21 cellular contexts compared by ENCODE assay signal in genomic region chr11:68149417-68149816, GRCh38. TPM values are rescaled to one million over a fixed set of nuclear protein-coding genes. Genes with fewer than 3 reads are reported as not detected.
DNase-seq lines count a peak whose midpoint lies in the region; ATAC-seq and TF ChIP-seq lines count a peak whose summit lies in the region.
"Had no signal": no experiment of that assay in that cellular context is flagged by ENCODE, and none has a peak within 500 bp of the region (broad histone marks: within the 10 kb centered on the region; RNA-seq: fewer than 3 reads in every experiment).

No MANE protein-coding gene starts in this region.

- H3K4ac ChIP-seq in H9 (ENCODE audit: low read depth, low read length) = no peak overlapping the region

- H4K8ac ChIP-seq in H9 (replicated peaks; ENCODE audit: insufficient read length, low read depth, low read length) = no peak overlapping the region

- CTCF ChIA-PET in Panc1 (lab: Charles Lee) = interaction anchor here (0.6 kb wide), 1 partner anchor 17 kb away, joined by 8 read pairs; no protein-coding TSS in a partner anchor

- no peak overlapping the region for H2BK5ac ChIP-seq in H9 (ENCODE audit: insufficient read length, low read length)

- H3K79me1 ChIP-seq in H9 (ENCODE audit: insufficient read depth, low read depth, low read length, poor library complexity, severe bottlenecking) = no peaks in the 10 kb centered on the region

- H3K27ac Mint-ChIP-seq in neural progenitor cell (peak overlapping the region; percentile 91), H9 (no peak overlapping the region)
- H3K27ac Mint-ChIP-seq: activated CD4-positive, alpha-beta T cell treated with anti-CD3 and anti-CD28 coated beads, Interleukin-2, amount 10 ng/mL, durations not matched to agents 7 days and 5 days; activated naive CD4-positive, alpha-beta T cell treated with anti-CD3 and anti-CD28 coated beads, Interleukin-2, amount 50 U/mL, for 24 hours; CD4-positive, alpha-beta memory T cell; dendritic cell treated with granulocyte-macrophage colony-stimulating factor and Interleukin-4, amounts not matched to agents 40 ng/mL and 50 ng/mL, for 4 days; type B pancreatic cell had no signal

- no peak overlapping the region for H3K56ac ChIP-seq in H9 (ENCODE audit: insufficient read length, low read depth, low read length)

- H2BK15ac ChIP-seq in H9 (ENCODE audit: low read depth, low read length) = no peak overlapping the region

- H2AK5ac ChIP-seq in H9 (ENCODE audit: insufficient read length, low read length) = no peak overlapping the region

- H3K9me3 ChIP-seq in Panc1 (ENCODE audit: control insufficient read depth, insufficient read depth, low read depth, low read length) (no peaks in the 10 kb centered on the region), neural progenitor cell (ENCODE audit: low read depth) (no peaks in the 10 kb centered on the region), H9 (ENCODE audit: control insufficient read depth, low read depth, low read length) (no peaks in the 10 kb centered on the region)

- H3K36me3 Mint-ChIP-seq in neural progenitor cell = peaks cover 3% of the 10 kb centered on the region
- H3K36me3 Mint-ChIP-seq in H9 (ENCODE audit: insufficient read depth in 1 of 3, low read depth in 3 of 3) = no peaks in the 10 kb centered on the region
- H3K36me3 Mint-ChIP-seq: activated naive CD4-positive, alpha-beta T cell treated with anti-CD3 and anti-CD28 coated beads, Interleukin-2, amount 50 U/mL, for 24 hours; CD4-positive, alpha-beta memory T cell; type B pancreatic cell had no signal

- H3K4me3 Mint-ChIP-seq in neural progenitor cell (no peak overlapping the region), H9 (no peak overlapping the region)
- H3K4me3 Mint-ChIP-seq: activated CD4-positive, alpha-beta T cell treated with anti-CD3 and anti-CD28 coated beads, Interleukin-2, amount 10 ng/mL, durations not matched to agents 7 days and 5 days; activated naive CD4-positive, alpha-beta T cell treated with anti-CD3 and anti-CD28 coated beads, Interleukin-2, amount 50 U/mL, for 24 hours; CD4-positive, alpha-beta memory T cell; dendritic cell treated with granulocyte-macrophage colony-stimulating factor and Interleukin-4, amounts not matched to agents 40 ng/mL and 50 ng/mL, for 4 days; IgD-negative memory B cell; type B pancreatic cell had no signal

- H3K9me3 Mint-ChIP-seq in neural progenitor cell (peaks cover 2% of the 10 kb centered on the region), H9 (no peaks in the 10 kb centered on the region)
- H3K9me3 Mint-ChIP-seq: activated CD4-positive, alpha-beta T cell treated with anti-CD3 and anti-CD28 coated beads, Interleukin-2, amount 10 ng/mL, durations not matched to agents 7 days and 5 days; activated naive CD4-positive, alpha-beta T cell treated with anti-CD3 and anti-CD28 coated beads, Interleukin-2, amount 50 U/mL, for 24 hours; CD4-positive, alpha-beta memory T cell; dendritic cell treated with granulocyte-macrophage colony-stimulating factor and Interleukin-4, amounts not matched to agents 40 ng/mL and 50 ng/mL, for 4 days; IgD-negative memory B cell; type B pancreatic cell had no signal

- no peak overlapping the region for H4K91ac ChIP-seq in H9 (ENCODE audit: insufficient read length, low read depth, low read length)

- no CpG with 5 or more reads among the region's 6 CpGs for WGBS in H9 (ENCODE audit: extremely low coverage, insufficient read length, low lambda C conversion rate)

- H3T11ph ChIP-seq in H9 (ENCODE audit: low read length) = no peak overlapping the region

- H3K4me1 Mint-ChIP-seq in neural progenitor cell (peaks cover 28% of the 10 kb centered on the region), H9 (peaks cover 0 to 6% of the 10 kb centered on the region in 2 experiments; a peak in 1 of 4 replicates)
- H3K4me1 Mint-ChIP-seq: activated CD4-positive, alpha-beta T cell treated with anti-CD3 and anti-CD28 coated beads, Interleukin-2, amount 10 ng/mL, durations not matched to agents 7 days and 5 days; IgD-negative memory B cell had no signal

- H3K4me2 ChIP-seq in neural progenitor cell (no peak overlapping the region), H9 (ENCODE audit: insufficient read depth, insufficient read length, low read length) (no peak overlapping the region)

- H4K20me1 ChIP-seq in neural progenitor cell (ENCODE audit: low read depth) (no peaks in the 10 kb centered on the region), H9 (ENCODE audit: control insufficient read depth, insufficient read depth, insufficient read length) (no peaks in the 10 kb centered on the region)

- H2BK12ac ChIP-seq in H9 (ENCODE audit: insufficient read length, low read depth, low read length) = no peak overlapping the region

- H3K27me3 ChIP-seq in Panc1 (ENCODE audit: control insufficient read depth, insufficient read depth, low read length) (no peaks in the 10 kb centered on the region), neural progenitor cell (no peaks in the 10 kb centered on the region), H9 (ENCODE audit: insufficient read depth, low read length) (no peaks in the 10 kb centered on the region)
- H3K27me3 ChIP-seq: cardiac muscle cell had no signal

- H3K79me2 ChIP-seq in neural progenitor cell (ENCODE audit: low read depth) (no peaks in the 10 kb centered on the region), H9 (ENCODE audit: insufficient read depth, low read length) (no peaks in the 10 kb centered on the region)

- in situ Hi-C loops in Panc1 (cut with HindIII; ENCODE audit: low pct_unique_long_range_greater_than_20kb, low sequenced_read_pairs) = no loop called here

- H2AFZ ChIP-seq in neural progenitor cell (replicated peaks) (no peak overlapping the region), H9 (ENCODE audit: low read length) (no peak overlapping the region)

- H3K9ac ChIP-seq in neural progenitor cell (no peak overlapping the region), H9 (ENCODE audit: extremely low read depth, insufficient read length, low read length) (no peak overlapping the region)

- H3K4me3 ChIP-seq in Panc1 (ENCODE audit: low read depth in 2 of 2, low read length in 2 of 2) (no peak overlapping the region), neural progenitor cell (no peak overlapping the region)
- H3K4me3 ChIP-seq: cardiac muscle cell, SK-N-MC had no signal

- no peaks in the 10 kb centered on the region for H3K36me3 ChIP-seq in Panc1 (ENCODE audit: control insufficient read depth, insufficient read depth, low read length)
- no peaks in the 10 kb centered on the region for H3K36me3 ChIP-seq in neural progenitor cell
- H3K36me3 ChIP-seq: cardiac muscle cell had no signal

- no peak overlapping the region for H2BK120ac ChIP-seq in H9 (ENCODE audit: low read depth, low read length, poor library complexity, severe bottlenecking)

- peaks cover 59% of the 10 kb centered on the region for H3K4me1 ChIP-seq in Panc1 (ENCODE audit: control insufficient read depth, insufficient read depth, low read length)
- H3K4me1 ChIP-seq in neural progenitor cell = no peaks in the 10 kb centered on the region
- no peaks in the 10 kb centered on the region for H3K4me1 ChIP-seq in H9 (ENCODE audit: insufficient read depth, low read length)

- TF ChIP-seq CTCF in Panc1 (IDR thresholded peaks at IDR 0.05) (no peak), neural progenitor cell (IDR thresholded peaks at IDR 0.05) (no peak), H9 (conservative IDR thresholded peaks at IDR 0.05) (no peak)

- H3K27ac ChIP-seq in Panc1 (ENCODE audit: low read length) (peak overlapping the region; percentile 72), neural progenitor cell (no peak overlapping the region), H9 (ENCODE audit: insufficient read length, low read depth, low read length) (no peak overlapping the region)
- H3K27ac ChIP-seq: 22Rv1, cardiac muscle cell, SK-N-MC had no signal

- POLR2A ChIA-PET in Panc1 (lab: Charles Lee) = interaction anchor here (0.6 to 0.7 kb wide), 2 partner anchors 97 to 1185 kb away, joined by 5 to 7 read pairs; no protein-coding TSS in a partner anchor

- intact Hi-C loops in Panc1 (cut with micrococcal nuclease; ENCODE audit: unreplicated experiment) = no loop called here

- no peak overlapping the region for H2BK20ac ChIP-seq in H9 (ENCODE audit: low read depth, low read length, poor library complexity, severe bottlenecking)

- no peaks in the 10 kb centered on the region for H3F3A ChIP-seq in neural progenitor cell (ENCODE audit: low read depth)

- peak; percentile 42 for DNase-seq in DMS153 (lab: John Stamatoyannopoulos, UW)
- no peak for DNase-seq in DMS153 treated with DMSO at 0.1 percent for 48 hours (lab: John Stamatoyannopoulos, UW; ENCODE audit: unreplicated experiment)
- peak; percentile 60 for DNase-seq in NCI-H2107 treated with DMSO at 0.1 percent for 48 hours (lab: John Stamatoyannopoulos, UW; ENCODE audit: unreplicated experiment)
- DNase-seq in Panc1 (ENCODE audit: low read depth, low spot score) = no peak
- no peak for DNase-seq in neural progenitor cell (ENCODE audit: low spot score)
- DNase-seq in H9 = no peak
- DNase-seq: activated CD4-positive, alpha-beta T cell treated with anti-CD3 and anti-CD28 coated beads, Interleukin-2, amount 10 ng/mL, durations not matched to agents 7 days and 5 days; anterior cingulate cortex; CD4-positive, alpha-beta memory T cell; GDM1; NCI-H1694 treated with DMSO at 0.1 percent for 48 hours; NCI-H510A treated with DMSO at 0.1 percent for 48 hours had no signal

- ATAC-seq in Panc1 (no peak), GM21526 (IDR thresholded peaks at IDR 0.05; ENCODE audit: low FRiP score, unreplicated experiment) (no peak), GM21825 (IDR thresholded peaks at IDR 0.05; ENCODE audit: unreplicated experiment) (no peak)

- H3K23ac ChIP-seq in H9 (ENCODE audit: insufficient read length, low read depth, low read length) = no peak overlapping the region

- no TSS peak for BruUV-seq in Panc1 (replicated peaks; lab: Mats Ljungman, UMichigan)

- H3K23me2 ChIP-seq in H9 (ENCODE audit: insufficient read length, low read depth, low read length, poor library complexity, severe bottlenecking) = no peaks in the 10 kb centered on the region

- no peak overlapping the region for H4K5ac ChIP-seq in H9 (ENCODE audit: insufficient read length, low read depth, low read length)

- no peak overlapping the region for H3K18ac ChIP-seq in H9 (ENCODE audit: insufficient read length, low read depth, low read length)

- H3K27me3 Mint-ChIP-seq in neural progenitor cell (ENCODE audit: insufficient read depth, low read depth) = peaks cover 9% of the 10 kb centered on the region
- H3K27me3 Mint-ChIP-seq in H9 (ENCODE audit: low read depth) = no peaks in the 10 kb centered on the region
- H3K27me3 Mint-ChIP-seq: activated CD4-positive, alpha-beta T cell treated with anti-CD3 and anti-CD28 coated beads, Interleukin-2, amount 10 ng/mL, durations not matched to agents 7 days and 5 days; activated naive CD4-positive, alpha-beta T cell treated with anti-CD3 and anti-CD28 coated beads, Interleukin-2, amount 50 U/mL, for 24 hours; IgD-negative memory B cell; type B pancreatic cell had no signal

- no peak overlapping the region for H3K14ac ChIP-seq in H9 (ENCODE audit: insufficient read depth, low read length)

RNA-seq across cellular contexts. Expression of gene CHKA, which starts 28.2 kb away (rescaled TPM):
- total RNA-seq in Panc1 (2021; ENCODE audit: unreplicated experiment) (136 TPM), neural progenitor cell (ENCODE audit: low replicate concordance) (33.9 and 36.8 TPM in 2 replicates), H9 (2021) (63.0 and 64.2 TPM in 2 replicates)
- polyA plus RNA-seq in Panc1 (2012; ENCODE audit: insufficient read length) = 60.6 TPM

Comparison
In these comparisons a context has a peak if more than half of its experiments do, and no peak if none do; other contexts are left out.
1. DNase-seq: peak in DMS153 (single experiment) and NCI-H2107 treated with DMSO at 0.1 percent for 48 hours (single experiment); none in DMS153 treated with DMSO at 0.1 percent for 48 hours (single experiment), Panc1 (single experiment), neural progenitor cell (single experiment) and H9 (single experiment).